In the genomic region with DNA sequence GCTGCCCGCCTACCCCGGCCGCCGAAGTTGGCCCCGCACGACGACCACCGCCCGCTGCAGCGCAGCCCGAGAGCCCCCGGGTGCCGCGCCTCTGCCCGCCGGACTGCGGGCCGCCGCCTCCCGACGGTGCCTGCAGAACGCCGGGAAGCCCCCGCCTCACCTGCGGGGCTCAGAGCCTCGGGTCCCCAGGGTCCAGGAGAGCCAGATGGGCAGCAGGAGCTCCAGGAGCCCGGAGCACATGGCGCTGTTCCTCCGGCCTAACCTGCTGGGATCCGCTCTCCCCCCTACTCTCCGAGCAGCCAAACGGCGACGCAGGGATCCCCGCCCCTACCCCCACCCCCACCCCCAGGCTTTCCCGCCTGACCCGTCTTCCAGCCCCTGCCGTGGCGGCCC, we compare ENCODE assay signal across 9 cellular contexts. TPM values are rescaled to one million over a fixed set of nuclear protein-coding genes. Genes with fewer than 3 reads are reported as not detected.
DNase-seq lines count a peak whose midpoint lies in the region; ATAC-seq and TF ChIP-seq lines count a peak whose summit lies in the region.
"Had no signal": no experiment of that assay in that cellular context is flagged by ENCODE, and none has a peak within 500 bp of the region (broad histone marks: within the 10 kb centered on the region; RNA-seq: fewer than 3 reads in every experiment).

No MANE protein-coding gene starts in this region.

- H3K27me3 ChIP-seq in liver (ENCODE audit: control insufficient read depth in 4 of 4, insufficient read depth in 4 of 4, low read length in 3 of 4) (peaks cover 0 to 2% (median 0%) of the 10 kb centered on the region in 4 donors), upper lobe of left lung (peaks cover 0 to 22% (median 9%) of the 10 kb centered on the region in 4 donors)

- H3K27ac ChIP-seq in liver (ENCODE audit: low read depth in 1 of 2, low read length in 2 of 2) (no peak overlapping the region), upper lobe of left lung (no peak overlapping the region)

- H3K4me3 Mint-ChIP-seq in activated naive CD8-positive, alpha-beta T cell treated with anti-CD3 and anti-CD28 coated beads for 36 hours, result peak overlapping the region; percentile 43

- DNase-seq in Right ventricle myocardium superior, result no peak
- DNase-seq in left ventricle myocardium superior, result no peak
- DNase-seq in activated naive CD8-positive, alpha-beta T cell treated with anti-CD3 and anti-CD28 coated beads for 36 hours, result no peak
- DNase-seq in upper lobe of left lung, result no peak
- DNase-seq in activated gamma-delta T cell (lab: John Stamatoyannopoulos, UW), result no peak
- no peak for DNase-seq in activated CD4-positive, alpha-beta T cell treated with anti-CD3 and anti-CD28 coated beads, Interleukin-2, amount 50 U/mL, for 4 hours
- no peak for DNase-seq in kidney tubule cell (ENCODE audit: low spot score)
- DNase-seq: CD4-positive, CD25-positive, alpha-beta regulatory T cell had no signal

- TF ChIP-seq CTCF in liver (IDR thresholded peaks at IDR 0.05; ENCODE audit: low read depth, low read length, missing input control) (no peak), upper lobe of left lung (IDR thresholded peaks at IDR 0.05) (no peak)

- H3K9me3 Mint-ChIP-seq in activated naive CD8-positive, alpha-beta T cell treated with anti-CD3 and anti-CD28 coated beads for 36 hours, result no peaks in the 10 kb centered on the region

- H3K36me3 ChIP-seq in liver (ENCODE audit: control insufficient read depth in 4 of 4, insufficient read depth in 3 of 4, low read depth in 1 of 4, low read length in 3 of 4), result no peaks in the 10 kb centered on the region
- no peaks in the 10 kb centered on the region for H3K36me3 ChIP-seq in upper lobe of left lung

- H3K4me1 ChIP-seq in liver (ENCODE audit: control insufficient read depth in 4 of 4, insufficient read depth in 4 of 4, low read length in 3 of 4) (peaks cover 3 to 16% (median 12%) of the 10 kb centered on the region in 4 donors), upper lobe of left lung (peaks cover 10 to 26% (median 13%) of the 10 kb centered on the region in 4 donors)

- intact Hi-C loops in Right ventricle myocardium superior (cut with DNase I), result no loop called here
- intact Hi-C loops in left ventricle myocardium superior (cut with micrococcal nuclease), result no loop called here

- H3K27me3 Mint-ChIP-seq in activated naive CD8-positive, alpha-beta T cell treated with anti-CD3 and anti-CD28 coated beads for 36 hours, result peaks cover 62% of the 10 kb centered on the region

- H3K27ac Mint-ChIP-seq in activated naive CD8-positive, alpha-beta T cell treated with anti-CD3 and anti-CD28 coated beads for 36 hours, result no peak overlapping the region
- H3K27ac Mint-ChIP-seq: CD4-positive, CD25-positive, alpha-beta regulatory T cell had no signal

- ATAC-seq in Right ventricle myocardium superior (ENCODE audit: poor library complexity) (peak; percentile 10), left ventricle myocardium superior (no peak), upper lobe of left lung (ENCODE audit: low FRiP score in 2 of 2) (no peak)

- H3K4me3 ChIP-seq in liver (ENCODE audit: low read depth in 1 of 3, low read length in 3 of 3) (peak overlapping the region in 2 of 3 donors; percentile 4 to 61), upper lobe of left lung (peak overlapping the region in 3 of 4 donors; percentile 42 to 47 (median 45))

- no peak for TF ChIP-seq POLR2A in upper lobe of left lung (IDR thresholded peaks at IDR 0.05)

- H3K9ac ChIP-seq in liver (ENCODE audit: low read depth in 1 of 2, low read length in 2 of 2), result no peak overlapping the region

- 3% methylated on average over 39 of the region's 39 CpGs for WGBS in liver
- 5 to 6% methylated on average over 12 of the region's 39 CpGs for WGBS in upper lobe of left lung, 2 donors

- H3K36me3 Mint-ChIP-seq in activated naive CD8-positive, alpha-beta T cell treated with anti-CD3 and anti-CD28 coated beads for 36 hours, result no peaks in the 10 kb centered on the region
- H3K36me3 Mint-ChIP-seq: CD4-positive, CD25-positive, alpha-beta regulatory T cell had no signal

- no peak for TF ChIP-seq RAD21 in liver (IDR thresholded peaks at IDR 0.05)

- no peaks in the 10 kb centered on the region for H3K9me3 ChIP-seq in liver (ENCODE audit: control insufficient read depth in 4 of 4, low read length in 3 of 4)
- no peaks in the 10 kb centered on the region for H3K9me3 ChIP-seq in upper lobe of left lung

- TF ChIP-seq EP300 in upper lobe of left lung (IDR thresholded peaks at IDR 0.05), result no peak

- no peaks in the 10 kb centered on the region for H3K4me1 Mint-ChIP-seq in activated naive CD8-positive, alpha-beta T cell treated with anti-CD3 and anti-CD28 coated beads for 36 hours

TF ChIP-seq in liver, 16 proteins besides CTCF, POLR2A, EP300 and RAD21:
- TF ChIP-seq HNF4G (IDR thresholded peaks at IDR 0.05) (no peak), YY1 (IDR thresholded peaks at IDR 0.05) (no peak), SP1 (IDR thresholded peaks at IDR 0.05) (no peak), FOXA2 (IDR thresholded peaks at IDR 0.05) (no peak), FOXA1 (IDR thresholded peaks at IDR 0.05) (no peak), TAF1 (conservative IDR thresholded peaks at IDR 0.05) (no peak), GABPA (IDR thresholded peaks at IDR 0.05 in 1 of 2, conservative IDR thresholded peaks at IDR 0.05 in 1 of 2) (no peak)
- TF ChIP-seq, protein P1, sequence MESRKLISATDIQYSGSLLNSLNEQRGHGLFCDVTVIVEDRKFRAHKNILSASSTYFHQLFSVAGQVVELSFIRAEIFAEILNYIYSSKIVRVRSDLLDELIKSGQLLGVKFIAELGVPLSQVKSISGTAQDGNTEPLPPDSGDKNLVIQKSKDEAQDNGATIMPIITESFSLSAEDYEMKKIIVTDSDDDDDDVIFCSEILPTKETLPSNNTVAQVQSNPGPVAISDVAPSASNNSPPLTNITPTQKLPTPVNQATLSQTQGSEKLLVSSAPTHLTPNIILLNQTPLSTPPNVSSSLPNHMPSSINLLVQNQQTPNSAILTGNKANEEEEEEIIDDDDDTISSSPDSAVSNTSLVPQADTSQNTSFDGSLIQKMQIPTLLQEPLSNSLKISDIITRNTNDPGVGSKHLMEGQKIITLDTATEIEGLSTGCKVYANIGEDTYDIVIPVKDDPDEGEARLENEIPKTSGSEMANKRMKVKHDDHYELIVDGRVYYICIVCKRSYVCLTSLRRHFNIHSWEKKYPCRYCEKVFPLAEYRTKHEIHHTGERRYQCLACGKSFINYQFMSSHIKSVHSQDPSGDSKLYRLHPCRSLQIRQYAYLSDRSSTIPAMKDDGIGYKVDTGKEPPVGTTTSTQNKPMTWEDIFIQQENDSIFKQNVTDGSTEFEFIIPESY (IDR thresholded peaks at IDR 0.05), result no peak
- TF ChIP-seq, protein P2, sequence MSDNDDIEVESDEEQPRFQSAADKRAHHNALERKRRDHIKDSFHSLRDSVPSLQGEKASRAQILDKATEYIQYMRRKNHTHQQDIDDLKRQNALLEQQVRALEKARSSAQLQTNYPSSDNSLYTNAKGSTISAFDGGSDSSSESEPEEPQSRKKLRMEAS (IDR thresholded peaks at IDR 0.05), result no peak
- TF ChIP-seq, protein P3, sequence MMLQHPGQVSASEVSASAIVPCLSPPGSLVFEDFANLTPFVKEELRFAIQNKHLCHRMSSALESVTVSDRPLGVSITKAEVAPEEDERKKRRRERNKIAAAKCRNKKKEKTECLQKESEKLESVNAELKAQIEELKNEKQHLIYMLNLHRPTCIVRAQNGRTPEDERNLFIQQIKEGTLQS (IDR thresholded peaks at IDR 0.05), result no peak
- TF ChIP-seq, protein P4, sequence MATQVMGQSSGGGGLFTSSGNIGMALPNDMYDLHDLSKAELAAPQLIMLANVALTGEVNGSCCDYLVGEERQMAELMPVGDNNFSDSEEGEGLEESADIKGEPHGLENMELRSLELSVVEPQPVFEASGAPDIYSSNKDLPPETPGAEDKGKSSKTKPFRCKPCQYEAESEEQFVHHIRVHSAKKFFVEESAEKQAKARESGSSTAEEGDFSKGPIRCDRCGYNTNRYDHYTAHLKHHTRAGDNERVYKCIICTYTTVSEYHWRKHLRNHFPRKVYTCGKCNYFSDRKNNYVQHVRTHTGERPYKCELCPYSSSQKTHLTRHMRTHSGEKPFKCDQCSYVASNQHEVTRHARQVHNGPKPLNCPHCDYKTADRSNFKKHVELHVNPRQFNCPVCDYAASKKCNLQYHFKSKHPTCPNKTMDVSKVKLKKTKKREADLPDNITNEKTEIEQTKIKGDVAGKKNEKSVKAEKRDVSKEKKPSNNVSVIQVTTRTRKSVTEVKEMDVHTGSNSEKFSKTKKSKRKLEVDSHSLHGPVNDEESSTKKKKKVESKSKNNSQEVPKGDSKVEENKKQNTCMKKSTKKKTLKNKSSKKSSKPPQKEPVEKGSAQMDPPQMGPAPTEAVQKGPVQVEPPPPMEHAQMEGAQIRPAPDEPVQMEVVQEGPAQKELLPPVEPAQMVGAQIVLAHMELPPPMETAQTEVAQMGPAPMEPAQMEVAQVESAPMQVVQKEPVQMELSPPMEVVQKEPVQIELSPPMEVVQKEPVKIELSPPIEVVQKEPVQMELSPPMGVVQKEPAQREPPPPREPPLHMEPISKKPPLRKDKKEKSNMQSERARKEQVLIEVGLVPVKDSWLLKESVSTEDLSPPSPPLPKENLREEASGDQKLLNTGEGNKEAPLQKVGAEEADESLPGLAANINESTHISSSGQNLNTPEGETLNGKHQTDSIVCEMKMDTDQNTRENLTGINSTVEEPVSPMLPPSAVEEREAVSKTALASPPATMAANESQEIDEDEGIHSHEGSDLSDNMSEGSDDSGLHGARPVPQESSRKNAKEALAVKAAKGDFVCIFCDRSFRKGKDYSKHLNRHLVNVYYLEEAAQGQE (IDR thresholded peaks at IDR 0.05), result no peak

RNA-seq across cellular contexts. Expression of a gene that starts 0.6 kb away (rescaled TPM):
- total RNA-seq in Right ventricle myocardium superior (1.6 TPM), left ventricle myocardium superior (4.5 TPM), liver (1 to 10 TPM in 1 of 2 donors, under 1 TPM in 1; 0.09 to 1.2 TPM), upper lobe of left lung (1 to 10 TPM; 1.5 to 6.6 (median 3.7) TPM)
- under 1 TPM; 0.14 to 0.16 TPM for total RNA-seq in activated naive CD8-positive, alpha-beta T cell treated with anti-CD3 and anti-CD28 coated beads for 36 hours
- polyA plus RNA-seq in liver, result under 1 TPM; 0.38 to 0.63 TPM
- total RNA-seq: CD4-positive, CD25-positive, alpha-beta regulatory T cell had no signal
